ENCODE assay signal across 8 cellular contexts in genomic region chr19:3285647-3286176, GRCh38.
DNase-seq lines count a peak whose midpoint lies in the region; ATAC-seq and TF ChIP-seq lines count a peak whose summit lies in the region.

No MANE protein-coding gene starts in this region.

- TF ChIP-seq CTCF in VCaP (conservative IDR thresholded peaks at IDR 0.05), result no peak

- 0 out of 2 replicates have a peak overlapping the region, but pooled peaks have one; percentile 18 for H3K27ac ChIP-seq in VCaP
- no peak overlapping the region for H3K27ac ChIP-seq in rectal smooth muscle tissue (ENCODE audit: low read depth, low read length)

- no peaks in the 10 kb centered on the region for H3K36me3 ChIP-seq in rectal smooth muscle tissue (ENCODE audit: control insufficient read depth, insufficient read depth, low read length)

- no peak overlapping the region for H3K9ac ChIP-seq in rectal smooth muscle tissue (ENCODE audit: low read length)

- peak; percentile 35 for ATAC-seq in esophagus mucosa
- ATAC-seq in HG03354 (IDR thresholded peaks at IDR 0.05; ENCODE audit: poor library complexity, severe bottlenecking, unreplicated experiment), result no peak
- no peak for ATAC-seq in HG02759 (IDR thresholded peaks at IDR 0.05; ENCODE audit: unreplicated experiment)

- H3K4me1 ChIP-seq in rectal smooth muscle tissue (ENCODE audit: control insufficient read depth, insufficient read depth, low read length), result no peaks in the 10 kb centered on the region

- peak overlapping the region; percentile 32 for H3K4me3 ChIP-seq in rectal smooth muscle tissue (ENCODE audit: low read length)

- peaks cover 29% of the 10 kb centered on the region for H3K27me3 ChIP-seq in rectal smooth muscle tissue (ENCODE audit: control insufficient read depth, insufficient read depth, low read length)

- DNase-seq in GM03348 (ENCODE audit: low spot score) (peak; percentile 69), NCI-H2196 treated with DMSO at 0.1 percent for 48 hours (lab: John Stamatoyannopoulos, UW; ENCODE audit: unreplicated experiment) (no peak), C1 segment of cervical spinal cord (lab: John Stamatoyannopoulos, UW) (no peak)
